Comparison of ENCODE assay signal across 1 cellular context in genomic region chr19:40147693-40148347, GRCh38.
TF ChIP-seq lines count a peak whose summit lies in the region.

No MANE protein-coding gene starts in this region.

TF ChIP-seq in H1, 55 proteins besides CTCF, POLR2A, EP300 and RAD21 (continued from another document):
- no peak for TF ChIP-seq CHD7 (IDR thresholded peaks at IDR 0.05; ENCODE audit: insufficient replicate concordance, low read length)
- TF ChIP-seq HDAC6 (IDR thresholded peaks at IDR 0.05; ENCODE audit: low read depth, low read length): no peak
TF ChIP-seq in H1: peak in this region for 0.
